Comparison of ENCODE assay signal across 8 cellular contexts in genomic region chr19:10418281-10419199, GRCh38. TPM values are rescaled to one million over a fixed set of nuclear protein-coding genes. Genes with fewer than 3 reads are reported as not detected.
DNase-seq lines count a peak whose midpoint lies in the region; ATAC-seq and TF ChIP-seq lines count a peak whose summit lies in the region.

No MANE protein-coding gene starts in this region.

- CTCF ChIA-PET in AG04449 (lab: Yijun Ruan, JAX), result interaction anchor here (0.7 to 20.1 kb wide), 13 partner anchors 8 to 345 kb away, joined by 3 to 392 read pairs (median 6); partner anchors contain the start of genes CDC37, MRPL4 and PDE4A
- CTCF ChIA-PET in GM10248 (lab: Yijun Ruan, JAX), result interaction anchor here (0.7 to 29.5 kb wide), 15 partner anchors 5 to 235 kb away, joined by 3 to 979 read pairs (median 4); partner anchors contain the start of genes CDC37, ICAM5, PDE4A and TYK2

- H3K9me3 ChIP-seq in SJSA1 (replicated peaks) (peaks cover 3% of the 10 kb centered on the region; the same call in 1 of the 2 replicates), lower lobe of right lung (no peaks in the 10 kb centered on the region)

- POLR2A ChIA-PET in AG04449 (lab: Yijun Ruan, JAX), result no interaction called here
- POLR2A ChIA-PET in GM10248 (lab: Yijun Ruan, JAX), result interaction anchor here (0.6 to 1.4 kb wide), 5 partner anchors 9 to 313 kb away, joined by 3 to 13 read pairs (median 3); partner anchors contain the start of genes CDC37 and ICAM1

- intact Hi-C loops in lower lobe of right lung (cut with DNase I), result no loop called here

- no peak for TF ChIP-seq CTCF in AG04449 (IDR thresholded peaks at IDR 0.05; ENCODE audit: insufficient read depth, low read length, missing control alignments)
- peak; percentile 13 for TF ChIP-seq CTCF in GM10248 (IDR thresholded peaks at IDR 0.05; ENCODE audit: control extremely low read depth, extremely low read depth, low read depth, missing control alignments)
- peak; percentile 4 for TF ChIP-seq CTCF in foreskin fibroblast (IDR thresholded peaks at IDR 0.05; ENCODE audit: low read depth, low read length)
- TF ChIP-seq CTCF in lower lobe of right lung (IDR thresholded peaks at IDR 0.05), result no peak

- peaks cover 59% of the 10 kb centered on the region for H3K4me1 ChIP-seq in SJSA1 (replicated peaks)
- peaks cover 49% of the 10 kb centered on the region for H3K4me1 ChIP-seq in lower lobe of right lung

- peak overlapping the region; percentile 52 for H3K4me3 ChIP-seq in AG04449 (ENCODE audit: low read depth, low read length)
- peak overlapping the region; percentile 92 for H3K4me3 ChIP-seq in SJSA1
- no peak overlapping the region for H3K4me3 ChIP-seq in foreskin fibroblast (ENCODE audit: low read depth in 1 of 2, low read length in 2 of 2)
- H3K4me3 ChIP-seq in lower lobe of right lung, result no peak overlapping the region

- H3K27ac ChIP-seq in SJSA1 (no peak overlapping the region; the same call in 1 of the 2 replicates), lower lobe of right lung (no peak overlapping the region)

- H3K27me3 ChIP-seq in SJSA1 (replicated peaks) (no peaks in the 10 kb centered on the region), lower lobe of right lung (ENCODE audit: low read depth) (peaks cover 69% of the 10 kb centered on the region)

- ATAC-seq in lower lobe of right lung, result no peak
- no peak for ATAC-seq in HG03045 (IDR thresholded peaks at IDR 0.05; ENCODE audit: unreplicated experiment)

- no peak for DNase-seq in AG04449 (ENCODE audit: low read depth, low spot score)
- DNase-seq in GM10248 (ENCODE audit: extremely low spot score), result no peak
- DNase-seq in SJSA1 (ENCODE audit: low read depth in 1 of 2, low spot score in 2 of 2), result peak; percentile 52 to 62
- peak in 1 of 2 donors; percentile 41 for DNase-seq in foreskin fibroblast
- DNase-seq in lower lobe of right lung, result no peak
- no peak for DNase-seq in NCI-H2081 treated with DMSO at 0.1 percent for 48 hours (lab: John Stamatoyannopoulos, UW)
- DNase-seq in stimulated activated naive CD4-positive, alpha-beta T cell treated with Interleukin-2 at 50 U/mL for 16 hours (lab: John Stamatoyannopoulos, UW), result no peak

- H3K36me3 ChIP-seq in SJSA1, result peaks cover 5% of the 10 kb centered on the region
- no peaks in the 10 kb centered on the region for H3K36me3 ChIP-seq in lower lobe of right lung

RNA-seq across cellular contexts. Expression of gene PDE4A, which starts 1.8 kb away (rescaled TPM):
- total RNA-seq in SJSA1 (2014; rRNA removed; shearing (Covaris generic)), result 6.9 and 11.5 TPM in 2 replicates
- total RNA-seq in lower lobe of right lung, result 35.9 TPM

RNA-seq across cellular contexts. Expression of gene CDC37, which starts 15.2 kb away (rescaled TPM):
- total RNA-seq in SJSA1 (2014; rRNA removed; shearing (Covaris generic)), result 284 and 367 TPM in 2 replicates
- total RNA-seq in lower lobe of right lung, result 154 TPM

RNA-seq across cellular contexts. Expression of gene TYK2, which starts 38.2 kb away (rescaled TPM):
- total RNA-seq in SJSA1 (2014; rRNA removed; shearing (Covaris generic)), result 62.3 and 72.4 TPM in 2 replicates
- 164 TPM for total RNA-seq in lower lobe of right lung

Comparison
In these comparisons a context has a peak if more than half of its experiments do, and no peak if none do; other contexts are left out.
1. DNase-seq: peak in SJSA1 (2 of 2); none in AG04449 (single experiment), GM10248 (single experiment), lower lobe of right lung (single experiment), NCI-H2081 treated with DMSO at 0.1 percent for 48 hours (single experiment) and stimulated activated naive CD4-positive, alpha-beta T cell treated with Interleukin-2 at 50 U/mL for 16 hours (single experiment).
2. H3K4me3 ChIP-seq: peak in AG04449 (single experiment) and SJSA1 (single experiment); none in foreskin fibroblast (0 of 2) and lower lobe of right lung (single experiment).
3. CTCF ChIP-seq: peak in GM10248 (single experiment) and foreskin fibroblast (single experiment); none in AG04449 (single experiment) and lower lobe of right lung (single experiment).